Comparison of ENCODE assay signal across 1 cellular context in the genomic region with DNA sequence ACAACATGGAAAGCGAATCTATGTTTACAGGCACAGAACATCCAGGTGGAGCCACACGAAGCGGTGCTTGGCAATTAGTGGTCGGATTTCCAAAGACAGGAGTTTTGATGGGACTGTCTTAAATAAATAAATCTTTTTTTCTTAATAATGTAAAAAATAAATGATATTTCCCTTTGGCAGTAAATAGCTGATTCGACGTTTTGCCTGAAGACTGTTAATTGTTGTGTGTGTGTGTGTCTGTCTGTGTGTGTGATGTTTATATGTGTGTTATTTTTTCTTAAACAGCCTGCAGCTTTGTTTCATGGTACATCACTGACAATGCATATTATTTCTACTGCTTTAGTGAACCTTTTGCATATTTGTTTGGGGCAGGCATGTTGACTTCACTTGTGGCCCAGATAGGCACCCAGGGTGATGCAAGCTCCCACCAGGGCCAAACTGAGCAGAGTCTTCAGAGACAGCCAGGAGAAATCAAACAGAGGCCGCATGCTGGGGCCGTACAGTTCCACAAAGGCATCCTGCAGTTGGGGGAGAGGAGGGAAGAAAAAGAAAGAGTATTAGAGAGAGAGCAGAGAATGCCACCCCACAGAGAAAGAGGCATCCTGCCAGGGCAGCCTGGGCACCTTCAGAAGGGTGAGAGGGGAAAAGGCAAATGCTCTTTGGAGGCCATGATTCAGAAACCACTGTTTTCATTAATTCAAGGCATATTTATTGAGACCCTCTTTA.
TF ChIP-seq lines count a peak whose summit lies in the region.

No MANE protein-coding gene starts in this region.

TF ChIP-seq in H1, 55 proteins besides CTCF, POLR2A, EP300 and RAD21:
- peak; percentile 45; the same call in 1 of the 2 replicates for TF ChIP-seq MAFK (IDR thresholded peaks at IDR 0.05; ENCODE audit: low read depth, low read length)
- TF ChIP-seq CBX8 (IDR thresholded peaks at IDR 0.05; ENCODE audit: borderline replicate concordance, low read depth, low read length) = no peak
